1 cellular context compared by ENCODE assay signal in the genomic region with DNA sequence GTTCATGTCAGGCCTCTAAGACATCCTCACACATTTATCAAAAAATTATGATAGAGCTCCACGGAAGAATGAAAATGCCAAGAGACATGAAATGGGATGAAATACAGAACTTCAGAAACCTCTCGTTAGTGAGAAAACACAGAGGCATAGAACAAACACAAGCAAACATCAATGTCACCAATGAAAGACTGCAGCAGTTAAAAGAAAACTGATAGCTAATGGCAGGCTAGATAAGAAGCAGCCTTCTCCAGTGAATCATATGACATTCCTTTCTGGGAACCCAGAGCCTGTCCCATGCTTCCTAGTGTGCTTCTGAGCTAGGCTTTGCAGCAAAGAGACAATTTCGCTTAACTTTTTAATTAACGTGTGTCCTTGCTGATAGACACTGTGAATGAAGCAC.
TF ChIP-seq lines count a peak whose summit lies in the region.

No MANE protein-coding gene starts in this region.

TF ChIP-seq in H1, 55 proteins besides CTCF, POLR2A, EP300 and RAD21 (continued from another document):
- TF ChIP-seq, protein P1, sequence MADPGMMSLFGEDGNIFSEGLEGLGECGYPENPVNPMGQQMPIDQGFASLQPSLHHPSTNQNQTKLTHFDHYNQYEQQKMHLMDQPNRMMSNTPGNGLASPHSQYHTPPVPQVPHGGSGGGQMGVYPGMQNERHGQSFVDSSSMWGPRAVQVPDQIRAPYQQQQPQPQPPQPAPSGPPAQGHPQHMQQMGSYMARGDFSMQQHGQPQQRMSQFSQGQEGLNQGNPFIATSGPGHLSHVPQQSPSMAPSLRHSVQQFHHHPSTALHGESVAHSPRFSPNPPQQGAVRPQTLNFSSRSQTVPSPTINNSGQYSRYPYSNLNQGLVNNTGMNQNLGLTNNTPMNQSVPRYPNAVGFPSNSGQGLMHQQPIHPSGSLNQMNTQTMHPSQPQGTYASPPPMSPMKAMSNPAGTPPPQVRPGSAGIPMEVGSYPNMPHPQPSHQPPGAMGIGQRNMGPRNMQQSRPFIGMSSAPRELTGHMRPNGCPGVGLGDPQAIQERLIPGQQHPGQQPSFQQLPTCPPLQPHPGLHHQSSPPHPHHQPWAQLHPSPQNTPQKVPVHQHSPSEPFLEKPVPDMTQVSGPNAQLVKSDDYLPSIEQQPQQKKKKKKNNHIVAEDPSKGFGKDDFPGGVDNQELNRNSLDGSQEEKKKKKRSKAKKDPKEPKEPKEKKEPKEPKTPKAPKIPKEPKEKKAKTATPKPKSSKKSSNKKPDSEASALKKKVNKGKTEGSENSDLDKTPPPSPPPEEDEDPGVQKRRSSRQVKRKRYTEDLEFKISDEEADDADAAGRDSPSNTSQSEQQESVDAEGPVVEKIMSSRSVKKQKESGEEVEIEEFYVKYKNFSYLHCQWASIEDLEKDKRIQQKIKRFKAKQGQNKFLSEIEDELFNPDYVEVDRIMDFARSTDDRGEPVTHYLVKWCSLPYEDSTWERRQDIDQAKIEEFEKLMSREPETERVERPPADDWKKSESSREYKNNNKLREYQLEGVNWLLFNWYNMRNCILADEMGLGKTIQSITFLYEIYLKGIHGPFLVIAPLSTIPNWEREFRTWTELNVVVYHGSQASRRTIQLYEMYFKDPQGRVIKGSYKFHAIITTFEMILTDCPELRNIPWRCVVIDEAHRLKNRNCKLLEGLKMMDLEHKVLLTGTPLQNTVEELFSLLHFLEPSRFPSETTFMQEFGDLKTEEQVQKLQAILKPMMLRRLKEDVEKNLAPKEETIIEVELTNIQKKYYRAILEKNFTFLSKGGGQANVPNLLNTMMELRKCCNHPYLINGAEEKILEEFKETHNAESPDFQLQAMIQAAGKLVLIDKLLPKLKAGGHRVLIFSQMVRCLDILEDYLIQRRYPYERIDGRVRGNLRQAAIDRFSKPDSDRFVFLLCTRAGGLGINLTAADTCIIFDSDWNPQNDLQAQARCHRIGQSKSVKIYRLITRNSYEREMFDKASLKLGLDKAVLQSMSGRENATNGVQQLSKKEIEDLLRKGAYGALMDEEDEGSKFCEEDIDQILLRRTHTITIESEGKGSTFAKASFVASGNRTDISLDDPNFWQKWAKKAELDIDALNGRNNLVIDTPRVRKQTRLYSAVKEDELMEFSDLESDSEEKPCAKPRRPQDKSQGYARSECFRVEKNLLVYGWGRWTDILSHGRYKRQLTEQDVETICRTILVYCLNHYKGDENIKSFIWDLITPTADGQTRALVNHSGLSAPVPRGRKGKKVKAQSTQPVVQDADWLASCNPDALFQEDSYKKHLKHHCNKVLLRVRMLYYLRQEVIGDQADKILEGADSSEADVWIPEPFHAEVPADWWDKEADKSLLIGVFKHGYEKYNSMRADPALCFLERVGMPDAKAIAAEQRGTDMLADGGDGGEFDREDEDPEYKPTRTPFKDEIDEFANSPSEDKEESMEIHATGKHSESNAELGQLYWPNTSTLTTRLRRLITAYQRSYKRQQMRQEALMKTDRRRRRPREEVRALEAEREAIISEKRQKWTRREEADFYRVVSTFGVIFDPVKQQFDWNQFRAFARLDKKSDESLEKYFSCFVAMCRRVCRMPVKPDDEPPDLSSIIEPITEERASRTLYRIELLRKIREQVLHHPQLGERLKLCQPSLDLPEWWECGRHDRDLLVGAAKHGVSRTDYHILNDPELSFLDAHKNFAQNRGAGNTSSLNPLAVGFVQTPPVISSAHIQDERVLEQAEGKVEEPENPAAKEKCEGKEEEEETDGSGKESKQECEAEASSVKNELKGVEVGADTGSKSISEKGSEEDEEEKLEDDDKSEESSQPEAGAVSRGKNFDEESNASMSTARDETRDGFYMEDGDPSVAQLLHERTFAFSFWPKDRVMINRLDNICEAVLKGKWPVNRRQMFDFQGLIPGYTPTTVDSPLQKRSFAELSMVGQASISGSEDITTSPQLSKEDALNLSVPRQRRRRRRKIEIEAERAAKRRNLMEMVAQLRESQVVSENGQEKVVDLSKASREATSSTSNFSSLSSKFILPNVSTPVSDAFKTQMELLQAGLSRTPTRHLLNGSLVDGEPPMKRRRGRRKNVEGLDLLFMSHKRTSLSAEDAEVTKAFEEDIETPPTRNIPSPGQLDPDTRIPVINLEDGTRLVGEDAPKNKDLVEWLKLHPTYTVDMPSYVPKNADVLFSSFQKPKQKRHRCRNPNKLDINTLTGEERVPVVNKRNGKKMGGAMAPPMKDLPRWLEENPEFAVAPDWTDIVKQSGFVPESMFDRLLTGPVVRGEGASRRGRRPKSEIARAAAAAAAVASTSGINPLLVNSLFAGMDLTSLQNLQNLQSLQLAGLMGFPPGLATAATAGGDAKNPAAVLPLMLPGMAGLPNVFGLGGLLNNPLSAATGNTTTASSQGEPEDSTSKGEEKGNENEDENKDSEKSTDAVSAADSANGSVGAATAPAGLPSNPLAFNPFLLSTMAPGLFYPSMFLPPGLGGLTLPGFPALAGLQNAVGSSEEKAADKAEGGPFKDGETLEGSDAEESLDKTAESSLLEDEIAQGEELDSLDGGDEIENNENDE (IDR thresholded peaks at IDR 0.05; ENCODE audit: insufficient replicate concordance, low read length): no peak
- TF ChIP-seq, protein P2, sequence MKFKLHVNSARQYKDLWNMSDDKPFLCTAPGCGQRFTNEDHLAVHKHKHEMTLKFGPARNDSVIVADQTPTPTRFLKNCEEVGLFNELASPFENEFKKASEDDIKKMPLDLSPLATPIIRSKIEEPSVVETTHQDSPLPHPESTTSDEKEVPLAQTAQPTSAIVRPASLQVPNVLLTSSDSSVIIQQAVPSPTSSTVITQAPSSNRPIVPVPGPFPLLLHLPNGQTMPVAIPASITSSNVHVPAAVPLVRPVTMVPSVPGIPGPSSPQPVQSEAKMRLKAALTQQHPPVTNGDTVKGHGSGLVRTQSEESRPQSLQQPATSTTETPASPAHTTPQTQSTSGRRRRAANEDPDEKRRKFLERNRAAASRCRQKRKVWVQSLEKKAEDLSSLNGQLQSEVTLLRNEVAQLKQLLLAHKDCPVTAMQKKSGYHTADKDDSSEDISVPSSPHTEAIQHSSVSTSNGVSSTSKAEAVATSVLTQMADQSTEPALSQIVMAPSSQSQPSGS (IDR thresholded peaks at IDR 0.05; ENCODE audit: low read length): no peak
- no peak for TF ChIP-seq RFX5 (IDR thresholded peaks at IDR 0.05; ENCODE audit: borderline replicate concordance, low read depth, low read length)
- TF ChIP-seq HDAC2 (IDR thresholded peaks at IDR 0.05; ENCODE audit: borderline replicate concordance in 1 of 2, low read depth in 2 of 2, low read length in 2 of 2): no peak
- no peak for TF ChIP-seq KDM4A (IDR thresholded peaks at IDR 0.05; ENCODE audit: low read depth, low read length, severe bottlenecking)
- TF ChIP-seq MAFK (IDR thresholded peaks at IDR 0.05; ENCODE audit: low read depth, low read length): no peak
- no peak for TF ChIP-seq RNF2 (IDR thresholded peaks at IDR 0.05; ENCODE audit: borderline replicate concordance, low read depth, low read length, missing control alignments, poor library complexity, severe bottlenecking)
- no peak for TF ChIP-seq BACH1 (IDR thresholded peaks at IDR 0.05; ENCODE audit: low read length)
TF ChIP-seq in H1: peak in this region for 0.
